Comparison of ENCODE assay signal across 8 cellular contexts in the genomic region with DNA sequence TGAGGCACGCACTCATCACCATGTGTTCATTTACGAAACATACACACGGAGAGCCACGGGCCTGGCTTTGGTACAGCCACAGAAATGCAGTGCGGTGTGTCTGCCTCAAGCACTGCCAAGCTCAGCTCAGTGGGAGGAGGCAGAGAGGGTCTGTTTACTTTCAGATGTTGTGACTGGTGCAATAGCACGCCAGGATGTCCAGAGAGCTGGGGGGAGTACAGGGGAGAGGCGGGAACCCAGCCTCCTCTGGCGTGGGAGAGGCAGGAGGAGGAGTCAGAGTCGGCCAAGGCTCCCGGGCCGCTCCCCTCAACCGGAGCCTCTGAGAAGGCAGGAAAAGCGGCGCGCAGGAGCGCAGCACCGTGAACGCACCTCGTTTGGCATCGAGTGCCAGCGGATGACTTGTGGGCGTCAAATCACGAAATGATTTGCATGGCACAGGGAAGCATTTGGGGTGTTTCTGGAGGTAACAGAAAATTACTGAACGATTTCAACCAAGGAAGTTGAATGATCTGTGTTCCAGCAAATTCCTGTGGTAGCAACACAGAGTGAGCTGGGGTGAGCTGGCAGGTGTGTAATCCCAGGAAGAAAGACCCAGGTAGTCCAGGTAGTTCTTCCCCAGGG.
DNase-seq lines count a peak whose midpoint lies in the region; ATAC-seq and TF ChIP-seq lines count a peak whose summit lies in the region.

No MANE protein-coding gene starts in this region.

- DNase-seq in HPDE6-E6E7 (ENCODE audit: extremely low spot score) = peak; percentile 60
- DNase-seq in RWPE2 (ENCODE audit: low spot score) = no peak
- peak; percentile 20 to 91 for DNase-seq in cardiac muscle cell (ENCODE audit: low read depth in 1 of 2, low spot score in 1 of 2)
- no peak for DNase-seq in stomach
- DNase-seq in activated CD4-positive, CD25-positive, alpha-beta regulatory T cell treated with anti-CD3 and anti-CD28 coated beads, Interleukin-2, amount 50 U/mL, for 72 hours = no peak

- no peaks in the 10 kb centered on the region for H3K36me3 ChIP-seq in RWPE2 (ENCODE audit: low read depth)
- no peaks in the 10 kb centered on the region for H3K36me3 ChIP-seq in cardiac muscle cell
- peaks cover 0 to 14% (median 11%) of the 10 kb centered on the region in 4 donors for H3K36me3 ChIP-seq in stomach

- ATAC-seq in RWPE2 (ENCODE audit: low read depth) (peak; percentile 93), HG02642 (IDR thresholded peaks at IDR 0.05; ENCODE audit: poor library complexity, unreplicated experiment) (no peak), GM19467 (IDR thresholded peaks at IDR 0.05; ENCODE audit: unreplicated experiment) (no peak)
- ATAC-seq in activated CD4-positive, CD25-positive, alpha-beta regulatory T cell treated with anti-CD3 and anti-CD28 coated beads, Interleukin-2, amount 50 U/mL, for 24 hours = no peak

- H3K27ac ChIP-seq in RWPE2 (ENCODE audit: poor library complexity, severe bottlenecking) (peak overlapping the region; percentile 0), cardiac muscle cell (no peak overlapping the region), stomach (peak overlapping the region in 2 of 5 donors; percentile 15 to 60)

- TF ChIP-seq POLR2A in stomach (IDR thresholded peaks at IDR 0.05) = no peak

- TF ChIP-seq CTCF in RWPE2 (IDR thresholded peaks at IDR 0.05; ENCODE audit: poor library complexity, severe bottlenecking) = no peak
- no peak for TF ChIP-seq CTCF in cardiac muscle cell (IDR thresholded peaks at IDR 0.05; ENCODE audit: low read depth, low read length)
- no peak for TF ChIP-seq CTCF in stomach (IDR thresholded peaks at IDR 0.05)

- intact Hi-C loops in stomach (cut with DNase I; ENCODE audit: low total_unique reads) = no loop called here

- no peak overlapping the region for H3K4me3 ChIP-seq in RWPE2 (ENCODE audit: severe bottlenecking)
- H3K4me3 ChIP-seq in cardiac muscle cell = no peak overlapping the region
- H3K4me3 ChIP-seq in stomach = peak overlapping the region in 3 of 4 donors; percentile 10 to 18 (median 15)

- H3K27me3 ChIP-seq in RWPE2 (ENCODE audit: insufficient read depth, poor library complexity, severe bottlenecking) = no peaks in the 10 kb centered on the region
- H3K27me3 ChIP-seq in cardiac muscle cell = no peaks in the 10 kb centered on the region
- no peaks in the 10 kb centered on the region for H3K27me3 ChIP-seq in stomach

- TF ChIP-seq EP300 in stomach (IDR thresholded peaks at IDR 0.05) = no peak

- H3K4me1 ChIP-seq in RWPE2 (ENCODE audit: insufficient read depth, poor library complexity, severe bottlenecking) (peaks cover 11% of the 10 kb centered on the region), cardiac muscle cell (ENCODE audit: low read depth) (no peaks in the 10 kb centered on the region), stomach (peaks cover 15 to 35% (median 24%) of the 10 kb centered on the region in 4 donors)

- H3K9me3 ChIP-seq in RWPE2 (ENCODE audit: severe bottlenecking) = no peaks in the 10 kb centered on the region
- H3K9me3 ChIP-seq in cardiac muscle cell (ENCODE audit: low read depth) = no peaks in the 10 kb centered on the region
- no peaks in the 10 kb centered on the region for H3K9me3 ChIP-seq in stomach

- WGBS in stomach, 5 donors = 39 to 52% (median 46%) methylated on average over 23 to 24 of the region's 24 CpGs

Comparison
In these comparisons a context has a peak if more than half of its experiments do, and no peak if none do; other contexts are left out.
1. DNase-seq: peak in HPDE6-E6E7 (single experiment) and cardiac muscle cell (2 of 2); none in RWPE2 (single experiment), stomach (single experiment) and activated CD4-positive, CD25-positive, alpha-beta regulatory T cell treated with anti-CD3 and anti-CD28 coated beads, Interleukin-2, amount 50 U/mL, for 72 hours (single experiment).
2. H3K4me3 ChIP-seq: peak in stomach (3 of 4); none in RWPE2 (single experiment) and cardiac muscle cell (single experiment).